Comparison of ENCODE assay signal across 22 cellular contexts in the genomic region with DNA sequence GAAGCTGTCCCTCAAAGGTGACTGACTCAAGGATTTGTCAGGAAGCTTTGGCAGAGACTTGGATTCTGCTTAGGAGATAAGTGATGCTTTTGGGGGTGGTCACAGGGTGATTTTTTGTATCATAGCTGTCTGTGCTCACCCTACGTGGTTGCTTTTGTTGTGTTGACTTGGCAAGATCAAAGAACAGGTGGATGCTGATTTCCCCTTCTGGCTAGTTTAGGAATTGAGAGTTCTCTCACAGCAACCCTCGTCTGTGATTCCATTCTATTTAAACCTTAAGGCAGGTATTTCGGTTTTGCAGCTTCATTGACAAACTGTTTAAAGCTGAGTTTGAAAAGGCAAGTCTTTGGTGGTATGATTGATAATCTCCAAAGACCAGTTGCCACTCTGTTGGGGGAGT. TPM values are rescaled to one million over a fixed set of nuclear protein-coding genes. Genes with fewer than 3 reads are reported as not detected.
A peak's percentile ranks its signal among the peaks of the same experiment; 100 is the strongest.
DNase-seq lines count a peak whose midpoint lies in the region; ATAC-seq and TF ChIP-seq lines count a peak whose summit lies in the region.
"Had no signal": no experiment of that assay in that cellular context is flagged by ENCODE, and none has a peak within 500 bp of the region (broad histone marks: within the 10 kb centered on the region; RNA-seq: fewer than 3 reads in every experiment).

No MANE protein-coding gene starts in this region.

- no peak overlapping the region for H3K4me3 Mint-ChIP-seq in activated T-cell treated with anti-CD3 and anti-CD28 coated beads, Interleukin-2, amount 50 U/mL, for 72 hours
- H3K4me3 Mint-ChIP-seq in T-helper 17 cell (no peak overlapping the region), immature natural killer cell (peak overlapping the region; percentile 81 to 88 (median 81))

- H3K27me3 ChIP-seq in transverse colon = no peaks in the 10 kb centered on the region
- H3K27me3 ChIP-seq: cardiac muscle cell, heart left ventricle, right atrium auricular region, uterus had no signal

- H3K4me1 Mint-ChIP-seq in activated T-cell treated with anti-CD3 and anti-CD28 coated beads, Interleukin-2, amount 50 U/mL, for 72 hours (ENCODE audit: low read depth) = peaks cover 72% of the 10 kb centered on the region
- H3K4me1 Mint-ChIP-seq in T-helper 17 cell (peaks cover 42% of the 10 kb centered on the region), immature natural killer cell (peaks cover 97 to 98% of the 10 kb centered on the region in 2 donors)

- H3K36me3 ChIP-seq in transverse colon = no peaks in the 10 kb centered on the region
- H3K36me3 ChIP-seq: cardiac muscle cell, heart left ventricle, right atrium auricular region, uterus had no signal

- peak overlapping the region; percentile 2 for H3K27ac Mint-ChIP-seq in activated T-cell treated with anti-CD3 and anti-CD28 coated beads, Interleukin-2, amount 50 U/mL, for 72 hours
- H3K27ac Mint-ChIP-seq in T-helper 17 cell (peak overlapping the region; percentile 3), immature natural killer cell (peak overlapping the region; percentile 88 to 99 (median 94))

- H3K36me3 Mint-ChIP-seq in activated T-cell treated with anti-CD3 and anti-CD28 coated beads, Interleukin-2, amount 50 U/mL, for 72 hours (ENCODE audit: insufficient read depth in 2 of 2) = no peaks in the 10 kb centered on the region
- H3K36me3 Mint-ChIP-seq in T-helper 17 cell (ENCODE audit: low read depth) = peaks cover 2% of the 10 kb centered on the region
- H3K36me3 Mint-ChIP-seq in immature natural killer cell = peaks cover 0 to 6% (median 6%) of the 10 kb centered on the region in 3 donors

- 62 to 74% methylated on average over 3 of the region's 3 CpGs for WGBS in transverse colon (ENCODE audit: low coverage in 1 of 2), 2 donors

- H3K9me3 ChIP-seq in T-helper 17 cell (ENCODE audit: control insufficient read depth, low read length, poor library complexity, severe bottlenecking) = no peaks in the 10 kb centered on the region
- no peaks in the 10 kb centered on the region for H3K9me3 ChIP-seq in transverse colon
- H3K9me3 ChIP-seq: heart left ventricle, right atrium auricular region, uterus had no signal

- peaks cover 0 to 70% (median 31%) of the 10 kb centered on the region in 4 donors for H3K4me1 ChIP-seq in transverse colon
- H3K4me1 ChIP-seq: uterus had no signal

- DNase-seq in activated T-cell treated with anti-CD3 and anti-CD28 coated beads, Interleukin-2, amount 50 U/mL, for 72 hours = no peak
- DNase-seq in activated T-cell treated with anti-CD3 and anti-CD28 coated beads, Interleukin-2, amount 50 U/mL, for 1 hour = no peak
- DNase-seq in T-helper 17 cell (no peak), immature natural killer cell (no peak), transverse colon (no peak), NK-92 (lab: John Stamatoyannopoulos, UW; ENCODE audit: unreplicated experiment) (no peak), ureter (ENCODE audit: low spot score) (no peak)
- DNase-seq: activated CD4-positive, alpha-beta T cell treated with anti-CD3 and anti-CD28 coated beads for 48 hours; effector memory CD4-positive, alpha-beta T cell; GM23248; heart left ventricle; KBM-7; NCI-H1105; NCI-H2171; NCI-H774; PC-9; uterus had no signal

- no peaks in the 10 kb centered on the region for H3K9me3 Mint-ChIP-seq in activated T-cell treated with anti-CD3 and anti-CD28 coated beads, Interleukin-2, amount 50 U/mL, for 72 hours
- H3K9me3 Mint-ChIP-seq in immature natural killer cell = no peaks in the 10 kb centered on the region
- H3K9me3 Mint-ChIP-seq: stimulated activated naive CD8-positive, alpha-beta T cell treated with anti-CD3 and anti-CD28 coated beads, Interleukin-15, Interleukin-2, amounts not matched to agents 100 ng/mL and 50 ng/mL, for 24 hours had no signal

- peak in 1 of 5 experiments; percentile 12 for TF ChIP-seq CTCF in transverse colon (IDR thresholded peaks at IDR 0.05)

- in situ Hi-C loops in transverse colon (cut with MboI; ENCODE audit: low pct_ligation_motif_present in 1 of 4, low pct_unique_long_range_greater_than_20kb in 1 of 4, low sequenced_read_pairs in 3 of 4) = no loop called here

- no peak overlapping the region for H3K4me3 ChIP-seq in transverse colon
- H3K4me3 ChIP-seq: cardiac muscle cell, GM23248, PC-9, right atrium auricular region, uterus had no signal

- intact Hi-C loops in transverse colon (cut with DNase I; ENCODE audit: low total_unique reads) = no loop called here

- no peak for ATAC-seq in activated T-cell treated with anti-CD3 and anti-CD28 coated beads, Interleukin-2, amount 50 U/mL, for 72 hours (replicated peaks in 1 of 2)
- no peak for ATAC-seq in T-helper 17 cell
- no peak for ATAC-seq in GM21381 (IDR thresholded peaks at IDR 0.05; ENCODE audit: unreplicated experiment)

- no peak for TF ChIP-seq POLR2A in transverse colon (IDR thresholded peaks at IDR 0.05)

- peak overlapping the region; percentile 8 to 70 (median 43) for H3K27ac ChIP-seq in transverse colon
- H3K27ac ChIP-seq: C4-2B, cardiac muscle cell, GM23248, PC-9, uterus had no signal

- no peaks in the 10 kb centered on the region for H3K27me3 Mint-ChIP-seq in activated T-cell treated with anti-CD3 and anti-CD28 coated beads, Interleukin-2, amount 50 U/mL, for 72 hours (ENCODE audit: low read depth)
- H3K27me3 Mint-ChIP-seq in T-helper 17 cell = no peaks in the 10 kb centered on the region
- H3K27me3 Mint-ChIP-seq in immature natural killer cell (ENCODE audit: low read depth in 3 of 3) = peaks cover 0 to 3% (median 2%) of the 10 kb centered on the region in 3 donors
- H3K27me3 Mint-ChIP-seq: stimulated activated naive CD8-positive, alpha-beta T cell treated with anti-CD3 and anti-CD28 coated beads, Interleukin-15, Interleukin-2, amounts not matched to agents 100 ng/mL and 50 ng/mL, for 24 hours had no signal

- no peak for TF ChIP-seq EP300 in transverse colon (IDR thresholded peaks at IDR 0.05; ENCODE audit: low read depth)

RNA-seq across cellular contexts. Expression of gene ARHGAP26, which starts 27.2 kb away (rescaled TPM):
- total RNA-seq in activated T-cell treated with anti-CD3 and anti-CD28 coated beads, Interleukin-2, amount 50 U/mL, for 72 hours = 10 to 100 TPM; 24.0 to 24.3 TPM
- total RNA-seq in T-helper 17 cell (10 to 100 TPM; 21.3 to 22.7 TPM), transverse colon (10 to 100 TPM; 61.0 to 76.7 (median 61.2) TPM), ureter (46.9 TPM)
- 10 to 100 TPM; 14.5 to 43.7 (median 17.6) TPM for polyA plus RNA-seq in immature natural killer cell

Comparison
In these comparisons a context has a peak if more than half of its experiments do, and no peak if none do; other contexts are left out.
1. H3K27ac Mint-ChIP-seq: peak in every context shown above with its lines; median percentile 94 in immature natural killer cell; 3 in T-helper 17 cell; 2 in activated T-cell treated with anti-CD3 and anti-CD28 coated beads, Interleukin-2, amount 50 U/mL, for 72 hours.
2. H3K4me3 Mint-ChIP-seq: peak in immature natural killer cell (5 of 5); none in activated T-cell treated with anti-CD3 and anti-CD28 coated beads, Interleukin-2, amount 50 U/mL, for 72 hours (0 of 2) and T-helper 17 cell (single experiment).